19 cellular contexts compared by ENCODE assay signal in the genomic region with DNA sequence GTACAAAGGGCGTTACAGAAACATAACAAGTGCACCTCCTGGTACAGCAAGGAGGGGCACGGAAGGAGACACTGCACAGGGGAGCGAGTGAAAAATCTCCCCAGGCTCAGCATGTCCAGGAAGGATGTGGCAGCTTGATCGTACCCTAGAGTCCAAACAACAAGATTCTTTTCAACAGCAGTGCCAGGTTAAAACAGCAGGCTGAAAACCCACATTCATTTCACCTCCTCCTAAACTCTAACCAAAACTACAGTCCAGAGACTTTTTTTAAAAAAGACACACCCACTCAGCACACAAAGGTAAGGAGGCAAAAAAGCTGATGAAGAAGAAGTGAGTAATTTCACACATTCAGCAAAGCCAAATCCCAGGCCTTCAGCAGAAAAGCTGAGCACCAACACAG.
A peak's percentile ranks its signal among the peaks of the same experiment; 100 is the strongest.
DNase-seq lines count a peak whose midpoint lies in the region; ATAC-seq and TF ChIP-seq lines count a peak whose summit lies in the region.
"Had no signal": no experiment of that assay in that cellular context is flagged by ENCODE, and none has a peak within 500 bp of the region (broad histone marks: within the 10 kb centered on the region; RNA-seq: fewer than 3 reads in every experiment).

No MANE protein-coding gene starts in this region.

- H3K27me3 Mint-ChIP-seq in activated CD8-positive, alpha-beta memory T cell treated with anti-CD3 and anti-CD28 coated beads, Interleukin-2, amount 10 ng/mL, durations not matched to agents 7 days and 5 days, result no peaks in the 10 kb centered on the region
- no peaks in the 10 kb centered on the region for H3K27me3 Mint-ChIP-seq in T-helper 17 cell
- H3K27me3 Mint-ChIP-seq in activated naive CD8-positive, alpha-beta T cell, result no peaks in the 10 kb centered on the region
- H3K27me3 Mint-ChIP-seq in neural crest cell (ENCODE audit: low read depth), result no peaks in the 10 kb centered on the region
- H3K27me3 Mint-ChIP-seq: dendritic cell treated with granulocyte-macrophage colony-stimulating factor and Interleukin-4, amounts not matched to agents 40 ng/mL and 50 ng/mL, for 4 days; memory B cell; naive B cell had no signal

- H3K4me1 Mint-ChIP-seq in activated CD8-positive, alpha-beta memory T cell treated with anti-CD3 and anti-CD28 coated beads, Interleukin-2, amount 10 ng/mL, durations not matched to agents 7 days and 5 days, result peaks cover 53% of the 10 kb centered on the region
- peaks cover 28% of the 10 kb centered on the region for H3K4me1 Mint-ChIP-seq in T-helper 17 cell
- peaks cover 71% of the 10 kb centered on the region for H3K4me1 Mint-ChIP-seq in activated naive CD8-positive, alpha-beta T cell (ENCODE audit: low read depth)
- peaks cover 10% of the 10 kb centered on the region for H3K4me1 Mint-ChIP-seq in neural crest cell
- H3K4me1 Mint-ChIP-seq: memory B cell had no signal

- no peak for TF ChIP-seq POLR2A in spleen (IDR thresholded peaks at IDR 0.05)

- no peaks in the 10 kb centered on the region for H3K9me3 Mint-ChIP-seq in activated CD8-positive, alpha-beta memory T cell treated with anti-CD3 and anti-CD28 coated beads, Interleukin-2, amount 10 ng/mL, durations not matched to agents 7 days and 5 days (ENCODE audit: low read depth)
- H3K9me3 Mint-ChIP-seq in activated naive CD8-positive, alpha-beta T cell (ENCODE audit: low read depth), result no peaks in the 10 kb centered on the region
- no peaks in the 10 kb centered on the region for H3K9me3 Mint-ChIP-seq in neural crest cell
- H3K9me3 Mint-ChIP-seq: dendritic cell treated with granulocyte-macrophage colony-stimulating factor and Interleukin-4, amounts not matched to agents 40 ng/mL and 50 ng/mL, for 4 days; memory B cell; naive B cell had no signal

- H3K4me3 Mint-ChIP-seq in activated CD8-positive, alpha-beta memory T cell treated with anti-CD3 and anti-CD28 coated beads, Interleukin-2, amount 10 ng/mL, durations not matched to agents 7 days and 5 days, result no peak overlapping the region
- H3K4me3 Mint-ChIP-seq in T-helper 17 cell (no peak overlapping the region), neural crest cell (no peak overlapping the region)
- peak overlapping the region; percentile 66 for H3K4me3 Mint-ChIP-seq in activated naive CD8-positive, alpha-beta T cell
- H3K4me3 Mint-ChIP-seq: dendritic cell treated with granulocyte-macrophage colony-stimulating factor and Interleukin-4, amounts not matched to agents 40 ng/mL and 50 ng/mL, for 4 days; memory B cell; naive B cell had no signal

- DNase-seq in activated CD8-positive, alpha-beta memory T cell treated with anti-CD3 and anti-CD28 coated beads, Interleukin-2, amount 10 ng/mL, durations not matched to agents 7 days and 5 days, result no peak
- no peak for DNase-seq in activated CD8-positive, alpha-beta memory T cell treated with anti-CD3 and anti-CD28 coated beads, Interleukin-2, amount 50 U/mL, for 4 hours
- DNase-seq in T-helper 17 cell (no peak), neural crest cell (ENCODE audit: low read depth, low spot score) (no peak), GM19240 (ENCODE audit: insufficient read length, low spot score) (no peak), spleen (no peak)
- DNase-seq: naive B cell, NCI-H1092 treated with DMSO at 0.1 percent for 48 hours, NCI-H2107, NCI-H524 treated with DMSO at 0.1 percent for 48 hours had no signal

- H3K9me3 ChIP-seq in T-helper 17 cell (ENCODE audit: control insufficient read depth, low read length, poor library complexity, severe bottlenecking), result no peaks in the 10 kb centered on the region
- no peaks in the 10 kb centered on the region for H3K9me3 ChIP-seq in spleen
- H3K9me3 ChIP-seq: A549, breast epithelium, thoracic aorta had no signal

- peaks cover 0 to 94% (median 3%) of the 10 kb centered on the region in 6 donors for H3K36me3 ChIP-seq in spleen
- H3K36me3 ChIP-seq: breast epithelium, thoracic aorta had no signal

- peak overlapping the region in 2 of 8 donors; percentile 11 to 36 for H3K27ac ChIP-seq in spleen
- H3K27ac ChIP-seq: breast epithelium, epithelial cell of prostate, thoracic aorta had no signal

- no peak overlapping the region for H3K4me3 ChIP-seq in spleen
- H3K4me3 ChIP-seq: A549, breast epithelium, thoracic aorta had no signal

- ATAC-seq in activated CD8-positive, alpha-beta memory T cell treated with anti-CD3 and anti-CD28 coated beads, Interleukin-2, amount 10 ng/mL, durations not matched to agents 7 days and 5 days, result peak; percentile 14
- ATAC-seq in T-helper 17 cell (peak; percentile 49), HG02852 (IDR thresholded peaks at IDR 0.05; ENCODE audit: unreplicated experiment) (no peak)

- intact Hi-C loops in spleen (cut with DNase I; ENCODE audit: low total_unique reads), result no loop called here

- WGBS in spleen, 5 donors, result 72 to 83% (median 75%) methylated on average over 4 of the region's 4 CpGs

- CTCF ChIA-PET in activated CD8-positive, alpha-beta memory T cell treated with anti-CD3 and anti-CD28 coated beads, Interleukin-2, amount 10 ng/mL, durations not matched to agents 7 days and 5 days (lab: Charles Lee), result interaction anchor here (0.7 to 1.5 kb wide), 5 partner anchors 13 to 352 kb away, joined by 3 to 5 read pairs (median 3); no protein-coding TSS in a partner anchor

- peaks cover 0 to 47% (median 3%) of the 10 kb centered on the region in 6 donors for H3K4me1 ChIP-seq in spleen
- H3K4me1 ChIP-seq: breast epithelium had no signal

- no peaks in the 10 kb centered on the region for H3K27me3 ChIP-seq in spleen (replicated peaks in 1 of 7)
- H3K27me3 ChIP-seq: BLaER1 treated with 17β-estradiol and CSF1 and Interleukin-3, amounts not matched to agents 10 nM and 100 nM; breast epithelium had no signal

- TF ChIP-seq CTCF in neural crest cell (conservative IDR thresholded peaks at IDR 0.05) (no peak), spleen (IDR thresholded peaks at IDR 0.05 in 8 of 11, conservative IDR thresholded peaks at IDR 0.05 in 3 of 11) (no peak)

- H3K27ac Mint-ChIP-seq in activated CD8-positive, alpha-beta memory T cell treated with anti-CD3 and anti-CD28 coated beads, Interleukin-2, amount 10 ng/mL, durations not matched to agents 7 days and 5 days, result peak overlapping the region; percentile 72
- H3K27ac Mint-ChIP-seq in T-helper 17 cell (peak overlapping the region; percentile 82), neural crest cell (ENCODE audit: unreplicated experiment) (peak overlapping the region; percentile 27)
- H3K27ac Mint-ChIP-seq in activated naive CD8-positive, alpha-beta T cell, result peak overlapping the region; percentile 82
- H3K27ac Mint-ChIP-seq: dendritic cell treated with granulocyte-macrophage colony-stimulating factor and Interleukin-4, amounts not matched to agents 40 ng/mL and 50 ng/mL, for 4 days; memory B cell had no signal

- H3K36me3 Mint-ChIP-seq in activated CD8-positive, alpha-beta memory T cell treated with anti-CD3 and anti-CD28 coated beads, Interleukin-2, amount 10 ng/mL, durations not matched to agents 7 days and 5 days, result peaks cover 52% of the 10 kb centered on the region
- H3K36me3 Mint-ChIP-seq in T-helper 17 cell (ENCODE audit: low read depth) (no peaks in the 10 kb centered on the region), neural crest cell (ENCODE audit: low read depth) (no peaks in the 10 kb centered on the region)
- peaks cover 8% of the 10 kb centered on the region for H3K36me3 Mint-ChIP-seq in activated naive CD8-positive, alpha-beta T cell

Comparison
In these comparisons a context has a peak if more than half of its experiments do, and no peak if none do; other contexts are left out.
1. H3K27ac Mint-ChIP-seq: peak in every context shown above with its lines; median percentile 82 in T-helper 17 cell; 82 in activated naive CD8-positive, alpha-beta T cell; 72 in activated CD8-positive, alpha-beta memory T cell treated with anti-CD3 and anti-CD28 coated beads, Interleukin-2, amount 10 ng/mL, durations not matched to agents 7 days and 5 days; 27 in neural crest cell.